ENCODE assay signal across 8 cellular contexts in genomic region chr19:55598719-55599467, GRCh38. TPM values are rescaled to one million over a fixed set of nuclear protein-coding genes. Genes with fewer than 3 reads are reported as not detected.
DNase-seq lines count a peak whose midpoint lies in the region; ATAC-seq and TF ChIP-seq lines count a peak whose summit lies in the region.

No MANE protein-coding gene starts in this region.

- H3K27me3 ChIP-seq in Loucy (ENCODE audit: insufficient read depth, low read length, poor library complexity, severe bottlenecking) (no peaks in the 10 kb centered on the region), RWPE2 (ENCODE audit: insufficient read depth, poor library complexity, severe bottlenecking) (no peaks in the 10 kb centered on the region), neural progenitor cell (no peaks in the 10 kb centered on the region), stomach smooth muscle (ENCODE audit: control insufficient read depth in 1 of 2, insufficient read depth in 2 of 2, low read length in 2 of 2) (no peaks in the 10 kb centered on the region)

- ATAC-seq in RWPE2 (ENCODE audit: low read depth), result peak; percentile 63

- H3K4me3 Mint-ChIP-seq in neural progenitor cell, result peak overlapping the region; percentile 98

- no peak for TF ChIP-seq CTCF in Loucy (conservative IDR thresholded peaks at IDR 0.05; ENCODE audit: low read length)
- no peak for TF ChIP-seq CTCF in RWPE2 (IDR thresholded peaks at IDR 0.05; ENCODE audit: poor library complexity, severe bottlenecking)
- TF ChIP-seq CTCF in fibroblast of villous mesenchyme (IDR thresholded peaks at IDR 0.05; ENCODE audit: insufficient read depth, low read depth, low read length), result no peak
- TF ChIP-seq CTCF in neural progenitor cell (IDR thresholded peaks at IDR 0.05), result no peak

- H3K27ac ChIP-seq in RWPE2 (ENCODE audit: poor library complexity, severe bottlenecking), result peak overlapping the region; percentile 83
- peak overlapping the region; percentile 98 for H3K27ac ChIP-seq in neural progenitor cell
- peak overlapping the region; percentile 97 for H3K27ac ChIP-seq in stomach smooth muscle (ENCODE audit: low read length)

- peak overlapping the region; percentile 74 for H3K4me3 ChIP-seq in Loucy (ENCODE audit: low read length, poor library complexity, severe bottlenecking)
- peak overlapping the region; percentile 67 for H3K4me3 ChIP-seq in RWPE2 (ENCODE audit: severe bottlenecking)
- peak overlapping the region; percentile 93 for H3K4me3 ChIP-seq in fibroblast of villous mesenchyme (ENCODE audit: low read depth, low read length)
- H3K4me3 ChIP-seq in neural progenitor cell, result peak overlapping the region; percentile 73
- peak overlapping the region; percentile 49 to 96 for H3K4me3 ChIP-seq in stomach smooth muscle (ENCODE audit: low read length in 2 of 2)

- DNase-seq in EL (peak; percentile 97), H4 (ENCODE audit: low spot score) (peak; percentile 99), RWPE2 (ENCODE audit: low spot score) (peak; percentile 88), fibroblast of villous mesenchyme (ENCODE audit: low read depth) (peak; percentile 98), neural progenitor cell (ENCODE audit: low spot score) (peak; percentile 96)
- DNase-seq in activated effector memory CD4-positive, alpha-beta T cell treated with anti-CD3 and anti-CD28 coated beads, Interleukin-2, amount 50 U/mL, for 16 hours, result peak; percentile 96

- peaks cover 14% of the 10 kb centered on the region for H3K9me3 Mint-ChIP-seq in neural progenitor cell

- H3K4me2 ChIP-seq in Loucy (ENCODE audit: low read depth, low read length, poor library complexity, severe bottlenecking), result peak overlapping the region; percentile 80
- peak overlapping the region; percentile 72 for H3K4me2 ChIP-seq in neural progenitor cell

- no peaks in the 10 kb centered on the region for H3K36me3 ChIP-seq in Loucy (ENCODE audit: insufficient read depth, low read length)
- H3K36me3 ChIP-seq in RWPE2 (ENCODE audit: low read depth), result peaks cover 24% of the 10 kb centered on the region
- peaks cover 17% of the 10 kb centered on the region for H3K36me3 ChIP-seq in neural progenitor cell
- peaks cover 9 to 16% of the 10 kb centered on the region in 2 donors for H3K36me3 ChIP-seq in stomach smooth muscle (ENCODE audit: control insufficient read depth in 2 of 2, insufficient read depth in 2 of 2, low read length in 2 of 2)

- peak overlapping the region; percentile 8 for H3K27ac Mint-ChIP-seq in neural progenitor cell

- peaks cover 38% of the 10 kb centered on the region for H3K36me3 Mint-ChIP-seq in neural progenitor cell

- H2AFZ ChIP-seq in Loucy (ENCODE audit: low read length) (no peak overlapping the region), neural progenitor cell (replicated peaks) (no peak overlapping the region)

- H3K27me3 Mint-ChIP-seq in neural progenitor cell (ENCODE audit: insufficient read depth, low read depth), result peaks cover 7% of the 10 kb centered on the region

- H3K9ac ChIP-seq in Loucy (ENCODE audit: low read depth, low read length, poor library complexity, severe bottlenecking) (peak overlapping the region; percentile 97), neural progenitor cell (peak overlapping the region; percentile 92), stomach smooth muscle (ENCODE audit: low read length in 2 of 2) (peak overlapping the region; percentile 79 to 96)

- H3F3A ChIP-seq in Loucy (ENCODE audit: low read depth), result no peaks in the 10 kb centered on the region
- peaks cover 52% of the 10 kb centered on the region for H3F3A ChIP-seq in neural progenitor cell (ENCODE audit: low read depth)

- peaks cover 26% of the 10 kb centered on the region for H3K79me2 ChIP-seq in Loucy (ENCODE audit: insufficient read depth, low read length)
- peaks cover 16% of the 10 kb centered on the region for H3K79me2 ChIP-seq in neural progenitor cell (ENCODE audit: low read depth)

- peaks cover 6% of the 10 kb centered on the region for H4K20me1 ChIP-seq in Loucy (ENCODE audit: insufficient read depth, low read length, poor library complexity, severe bottlenecking)
- no peaks in the 10 kb centered on the region for H4K20me1 ChIP-seq in neural progenitor cell (ENCODE audit: low read depth)

- H3K9me3 ChIP-seq in Loucy (ENCODE audit: insufficient read depth, low read depth, low read length) (no peaks in the 10 kb centered on the region), RWPE2 (ENCODE audit: severe bottlenecking) (no peaks in the 10 kb centered on the region), neural progenitor cell (ENCODE audit: low read depth) (no peaks in the 10 kb centered on the region), stomach smooth muscle (ENCODE audit: control insufficient read depth in 2 of 2, low read length in 2 of 2) (no peaks in the 10 kb centered on the region)

- H3K4me1 Mint-ChIP-seq in neural progenitor cell, result peaks cover 29% of the 10 kb centered on the region

- H3K9me2 ChIP-seq in Loucy (replicated peaks; ENCODE audit: low read depth, low read length), result no peaks in the 10 kb centered on the region

- H3K4me1 ChIP-seq in Loucy (ENCODE audit: insufficient read depth, low read length, poor library complexity, severe bottlenecking) (peaks cover 23% of the 10 kb centered on the region), RWPE2 (ENCODE audit: insufficient read depth, poor library complexity, severe bottlenecking) (peaks cover 9% of the 10 kb centered on the region), neural progenitor cell (peaks cover 6% of the 10 kb centered on the region), stomach smooth muscle (ENCODE audit: control insufficient read depth, insufficient read depth, low read length) (peaks cover 11% of the 10 kb centered on the region)

RNA-seq across cellular contexts. Expression of gene FIZ1, which starts 0.4 kb away (rescaled TPM):
- 5.1 and 7.8 TPM in 2 replicates for total RNA-seq in H4 (2014; rRNA removed; shearing (Covaris generic))
- 4.3 and 5.2 TPM in 2 replicates for total RNA-seq in fibroblast of villous mesenchyme
- total RNA-seq in neural progenitor cell (ENCODE audit: low replicate concordance), result 4.8 and 10.8 TPM in 2 replicates

RNA-seq across cellular contexts. Expression of gene ZNF524, which starts 1.2 kb away (rescaled TPM):
- total RNA-seq in H4 (2014; rRNA removed; shearing (Covaris generic)), result 16.7 and 21.9 TPM in 2 replicates
- total RNA-seq in fibroblast of villous mesenchyme (4.7 and 6.4 TPM in 2 replicates), neural progenitor cell (ENCODE audit: low replicate concordance) (3.2 and 5.4 TPM in 2 replicates)

RNA-seq across cellular contexts. Expression of gene ZNF865, which starts 6.6 kb away (rescaled TPM):
- total RNA-seq in H4 (2014; rRNA removed; shearing (Covaris generic)), result 1.0 TPM in 2 replicates
- total RNA-seq in fibroblast of villous mesenchyme (1.3 and 1.9 TPM in 2 replicates), neural progenitor cell (ENCODE audit: low replicate concordance) (0.49 and 4.5 TPM in 2 replicates)

RNA-seq across cellular contexts. Expression of gene ZNF579, which starts 18.2 kb away (rescaled TPM):
- 2.5 and 4.6 TPM in 2 replicates for total RNA-seq in H4 (2014; rRNA removed; shearing (Covaris generic))
- total RNA-seq in fibroblast of villous mesenchyme (5.6 and 7.7 TPM in 2 replicates), neural progenitor cell (ENCODE audit: low replicate concordance) (2.1 and 15.2 TPM in 2 replicates)

RNA-seq across cellular contexts. Expression of gene ZNF784, which starts 25.5 kb away (rescaled TPM):
- total RNA-seq in H4 (2014; rRNA removed; shearing (Covaris generic)), result 5.2 and 7.2 TPM in 2 replicates
- total RNA-seq in fibroblast of villous mesenchyme (5.6 and 7.4 TPM in 2 replicates), neural progenitor cell (ENCODE audit: low replicate concordance) (3.9 and 12.5 TPM in 2 replicates)

Comparison
In these comparisons a context has a peak if more than half of its experiments do, and no peak if none do; other contexts are left out.
1. Peak in every context shown above with its lines: DNase-seq, ATAC-seq, H3K4me3 ChIP-seq and H3K27ac ChIP-seq.